Comparison of ENCODE assay signal across 8 cellular contexts in genomic region chr2:171893824-171894611, GRCh38. TPM values are rescaled to one million over a fixed set of nuclear protein-coding genes. Genes with fewer than 3 reads are reported as not detected.
DNase-seq lines count a peak whose midpoint lies in the region; ATAC-seq and TF ChIP-seq lines count a peak whose summit lies in the region.

TSS of gene SLC25A12 (minus strand) at chr2:171894244. CDS start at chr2:171894214, 30 bp downstream.

- no peak within 1 kb of the TSS for H3K23ac ChIP-seq in mesendoderm (ENCODE audit: low read length)

- peak; percentile 51 to 73 (median 62) for DNase-seq in CD8-positive, alpha-beta memory T cell
- DNase-seq in HPDE6-E6E7 (ENCODE audit: extremely low spot score) (peak; percentile 85), NT2/D1 (ENCODE audit: low read depth, low spot score) (peak; percentile 74), endodermal cell (peak; percentile 91), mesendoderm (peak; percentile 90)
- DNase-seq in activated CD8-positive, alpha-beta memory T cell treated with anti-CD3 and anti-CD28 coated beads, Interleukin-2, amount 10 ng/mL, durations not matched to agents 7 days and 5 days: peak; percentile 84
- DNase-seq in stimulated activated CD8-positive, alpha-beta memory T cell treated with anti-CD3 and anti-CD28 coated beads, Interleukin-12 subunit alpha, Interleukin-12 subunit beta, amount 100 ng/mL, for 4 hours (ENCODE audit: low read depth): peak; percentile 55

- no peaks in the 10 kb centered on the region for H3K9me3 ChIP-seq in CD8-positive, alpha-beta memory T cell (ENCODE audit: low read length)
- H3K9me3 ChIP-seq in NT2/D1 (ENCODE audit: insufficient read depth, low read length) (peaks cover 8% of the 10 kb centered on the region), endodermal cell (ENCODE audit: control insufficient read depth, low read length) (peaks cover 7% of the 10 kb centered on the region)

- H3K56ac ChIP-seq in mesendoderm (ENCODE audit: low read length): peak within 1 kb of the TSS; percentile 92

- H4K5ac ChIP-seq in mesendoderm (ENCODE audit: low read length): no peak within 1 kb of the TSS

- H3K18ac ChIP-seq in mesendoderm (ENCODE audit: low read length): peak within 1 kb of the TSS; percentile 28

- H3K4me3 Mint-ChIP-seq in CD8-positive, alpha-beta memory T cell: peak within 1 kb of the TSS; percentile 94 to 99 (median 97)
- peak within 1 kb of the TSS; percentile 97 for H3K4me3 Mint-ChIP-seq in activated CD8-positive, alpha-beta memory T cell treated with anti-CD3 and anti-CD28 coated beads, Interleukin-2, amount 10 ng/mL, durations not matched to agents 7 days and 5 days
- peak within 1 kb of the TSS; percentile 86 for H3K4me3 Mint-ChIP-seq in endodermal cell

- peaks cover 17% of the 10 kb centered on the region for H3K4me1 ChIP-seq in CD8-positive, alpha-beta memory T cell (ENCODE audit: insufficient read depth, low read length)
- H3K4me1 ChIP-seq in NT2/D1 (ENCODE audit: insufficient read depth, insufficient read length) (no peaks in the 10 kb centered on the region), endodermal cell (ENCODE audit: control insufficient read depth, insufficient read depth, low read length) (no peaks in the 10 kb centered on the region), mesendoderm (ENCODE audit: control insufficient read depth, low read depth, low read length) (no peaks in the 10 kb centered on the region)

- POLR2A ChIA-PET in CD8-positive, alpha-beta memory T cell (lab: Charles Lee): interaction anchor here (0.6 to 2.3 kb wide), 2 partner anchors 28 to 30 kb away, joined by 4 to 13 read pairs; partner anchors contain the start of gene HAT1

- peak within 1 kb of the TSS; percentile 97 for H3K4me3 ChIP-seq in CD8-positive, alpha-beta memory T cell (ENCODE audit: low read length)
- H3K4me3 ChIP-seq in NT2/D1 (ENCODE audit: insufficient read length, low read depth) (peak within 1 kb of the TSS; percentile 62), endodermal cell (ENCODE audit: low read length) (peak within 1 kb of the TSS; percentile 87), mesendoderm (ENCODE audit: low read length) (peak within 1 kb of the TSS; percentile 55)

- TF ChIP-seq CTCF in endodermal cell (conservative IDR thresholded peaks at IDR 0.05): no peak

- CTCF ChIA-PET in CD8-positive, alpha-beta memory T cell (lab: Charles Lee): no interaction called here
- CTCF ChIA-PET in activated CD8-positive, alpha-beta memory T cell treated with anti-CD3 and anti-CD28 coated beads, Interleukin-2, amount 10 ng/mL, durations not matched to agents 7 days and 5 days (lab: Charles Lee): interaction anchor here (0.9 to 2.3 kb wide), 3 partner anchors 28 to 106 kb away, joined by 3 to 15 read pairs (median 3); partner anchors contain the start of gene HAT1

- no peak within 1 kb of the TSS for H4K8ac ChIP-seq in mesendoderm (ENCODE audit: low read depth, low read length)

- H2BK5ac ChIP-seq in mesendoderm (ENCODE audit: low read length): peak within 1 kb of the TSS; percentile 42

- H3K9ac ChIP-seq in NT2/D1 (ENCODE audit: insufficient read length, low read depth): peak within 1 kb of the TSS; percentile 83
- peak within 1 kb of the TSS; percentile 44 for H3K9ac ChIP-seq in endodermal cell (ENCODE audit: extremely low read depth, low read length, poor library complexity, severe bottlenecking)
- H3K9ac ChIP-seq in mesendoderm (ENCODE audit: low read length): peak within 1 kb of the TSS; percentile 77

- H3K4me2 ChIP-seq in mesendoderm (ENCODE audit: low read length): peak within 1 kb of the TSS; percentile 99

- peak within 1 kb of the TSS; percentile 14 for H2BK15ac ChIP-seq in mesendoderm (replicated peaks; ENCODE audit: low read depth)

- no peaks in the 10 kb centered on the region for H3K79me2 ChIP-seq in mesendoderm (ENCODE audit: control insufficient read depth, insufficient read depth, low read length)

- peaks cover 0 to 28% (median 13%) of the 10 kb centered on the region in 3 donors for H3K36me3 Mint-ChIP-seq in CD8-positive, alpha-beta memory T cell
- peaks cover 24% of the 10 kb centered on the region for H3K36me3 Mint-ChIP-seq in activated CD8-positive, alpha-beta memory T cell treated with anti-CD3 and anti-CD28 coated beads, Interleukin-2, amount 10 ng/mL, durations not matched to agents 7 days and 5 days
- H3K36me3 Mint-ChIP-seq in endodermal cell (ENCODE audit: low read depth): no peaks in the 10 kb centered on the region

- 0 to 3% methylated on average over 7 to 63 of the region's 63 CpGs for WGBS in endodermal cell (ENCODE audit: insufficient coverage in 1 of 2, insufficient read length in 1 of 2), 2 experiments
- no CpG with 5 or more reads among the region's 63 CpGs for WGBS in mesendoderm (ENCODE audit: extremely low coverage, insufficient coverage, low lambda C conversion rate)

- H2BK120ac ChIP-seq in mesendoderm (ENCODE audit: low read depth, low read length): no peak within 1 kb of the TSS

- no peaks in the 10 kb centered on the region for H3K27me3 ChIP-seq in CD8-positive, alpha-beta memory T cell (ENCODE audit: insufficient read depth, low read length, poor library complexity, severe bottlenecking)
- H3K27me3 ChIP-seq in NT2/D1 (ENCODE audit: insufficient read depth, insufficient read length): no peaks in the 10 kb centered on the region
- peaks cover 11% of the 10 kb centered on the region for H3K27me3 ChIP-seq in endodermal cell (ENCODE audit: control insufficient read depth, insufficient read depth, low read length, poor library complexity, severe bottlenecking)
- no peaks in the 10 kb centered on the region for H3K27me3 ChIP-seq in mesendoderm (ENCODE audit: insufficient read depth, low read length, poor library complexity)

- H3K79me1 ChIP-seq in mesendoderm (ENCODE audit: low read length): no peaks in the 10 kb centered on the region

- peak within 1 kb of the TSS; percentile 25 to 97 (median 90) for H3K27ac Mint-ChIP-seq in CD8-positive, alpha-beta memory T cell
- H3K27ac Mint-ChIP-seq in activated CD8-positive, alpha-beta memory T cell treated with anti-CD3 and anti-CD28 coated beads, Interleukin-2, amount 10 ng/mL, durations not matched to agents 7 days and 5 days: peak within 1 kb of the TSS; percentile 94
- H3K27ac Mint-ChIP-seq in endodermal cell: peak within 1 kb of the TSS; percentile 83

- peaks cover 40 to 54% (median 50%) of the 10 kb centered on the region in 3 donors for H3K4me1 Mint-ChIP-seq in CD8-positive, alpha-beta memory T cell
- peaks cover 37% of the 10 kb centered on the region for H3K4me1 Mint-ChIP-seq in activated CD8-positive, alpha-beta memory T cell treated with anti-CD3 and anti-CD28 coated beads, Interleukin-2, amount 10 ng/mL, durations not matched to agents 7 days and 5 days
- peaks cover 18% of the 10 kb centered on the region for H3K4me1 Mint-ChIP-seq in endodermal cell

- H3K27me3 Mint-ChIP-seq in CD8-positive, alpha-beta memory T cell: peaks cover 6 to 8% of the 10 kb centered on the region in 2 donors
- H3K27me3 Mint-ChIP-seq in activated CD8-positive, alpha-beta memory T cell treated with anti-CD3 and anti-CD28 coated beads, Interleukin-2, amount 10 ng/mL, durations not matched to agents 7 days and 5 days: peaks cover 7% of the 10 kb centered on the region
- peaks cover 31% of the 10 kb centered on the region for H3K27me3 Mint-ChIP-seq in endodermal cell (ENCODE audit: insufficient read depth)

- peak; percentile 93 for ATAC-seq in GM19463 (IDR thresholded peaks at IDR 0.05; ENCODE audit: unreplicated experiment)
- peak; percentile 97 for ATAC-seq in activated CD8-positive, alpha-beta memory T cell treated with anti-CD3 and anti-CD28 coated beads, Interleukin-2, amount 10 ng/mL, durations not matched to agents 7 days and 5 days

- H3K4ac ChIP-seq in mesendoderm (ENCODE audit: low read depth, low read length): no peak within 1 kb of the TSS

- no peaks in the 10 kb centered on the region for H3K36me3 ChIP-seq in CD8-positive, alpha-beta memory T cell (ENCODE audit: insufficient read depth, low read length)
- no peaks in the 10 kb centered on the region for H3K36me3 ChIP-seq in NT2/D1 (ENCODE audit: insufficient read depth, insufficient read length, low read length)
- no peaks in the 10 kb centered on the region for H3K36me3 ChIP-seq in endodermal cell (ENCODE audit: control insufficient read depth, insufficient read depth, low read length)
- H3K36me3 ChIP-seq in mesendoderm (ENCODE audit: control insufficient read depth, insufficient read depth, low read length): no peaks in the 10 kb centered on the region

- H3K27ac ChIP-seq in CD8-positive, alpha-beta memory T cell (ENCODE audit: low read depth, low read length): peak within 1 kb of the TSS; percentile 62
- H3K27ac ChIP-seq in endodermal cell (ENCODE audit: low read depth, low read length) (peak within 1 kb of the TSS; percentile 45), mesendoderm (ENCODE audit: low read depth, low read length) (no peak within 1 kb of the TSS)

- H2AK5ac ChIP-seq in mesendoderm (ENCODE audit: low read length): no peak within 1 kb of the TSS

- peaks cover 0 to 2% (median 0%) of the 10 kb centered on the region in 5 donors for H3K9me3 Mint-ChIP-seq in CD8-positive, alpha-beta memory T cell
- no peaks in the 10 kb centered on the region for H3K9me3 Mint-ChIP-seq in activated CD8-positive, alpha-beta memory T cell treated with anti-CD3 and anti-CD28 coated beads, Interleukin-2, amount 10 ng/mL, durations not matched to agents 7 days and 5 days (ENCODE audit: low read depth)
- H3K9me3 Mint-ChIP-seq in endodermal cell: peaks cover 14% of the 10 kb centered on the region

RNA-seq across cellular contexts. Expression of gene SLC25A12, which starts in this region (rescaled TPM):
- 10 to 100 TPM; 22.2 to 22.9 TPM for total RNA-seq in CD8-positive, alpha-beta memory T cell
- 12.8 TPM for polyA plus RNA-seq in CD8-positive, alpha-beta memory T cell
- 10 to 100 TPM; 28.9 to 31.3 TPM for total RNA-seq in activated CD8-positive, alpha-beta memory T cell treated with anti-CD3 and anti-CD28 coated beads, Interleukin-2, amount 10 ng/mL, durations not matched to agents 7 days and 5 days
- 1 to 10 TPM in 1 of 2 donors, under 1 TPM in 1; 0.55 to 3.1 TPM for total RNA-seq in endodermal cell
- 14.1 TPM for polyA plus RNA-seq in endodermal cell (2013, experiment 1 of 2)
- 12.3 TPM for polyA plus RNA-seq in endodermal cell (2013, experiment 2 of 2)
- 4.0 TPM for polyA plus RNA-seq in mesendoderm (2013, experiment 1 of 2)
- polyA plus RNA-seq in mesendoderm (2013, experiment 2 of 2): 4.1 TPM

Comparison
In these comparisons a context has a peak if more than half of its experiments do, and no peak if none do; other contexts are left out.
1. RNA of gene SLC25A12 (total RNA-seq): 28.9 to 31.3 TPM in activated CD8-positive, alpha-beta memory T cell treated with anti-CD3 and anti-CD28 coated beads, Interleukin-2, amount 10 ng/mL, durations not matched to agents 7 days and 5 days and 22.2 to 22.9 TPM in CD8-positive, alpha-beta memory T cell; 0.55 to 3.1 TPM in endodermal cell; every median in the first group is over 4 times any median in the second.
2. Peak in every context shown above with its lines, with median percentiles within 50 percentile points of each other: DNase-seq, H3K4me3 ChIP-seq, H3K27ac Mint-ChIP-seq, H3K4me3 Mint-ChIP-seq and H3K9ac ChIP-seq.